ENCODE assay signal across 2 cellular contexts in the genomic region with DNA sequence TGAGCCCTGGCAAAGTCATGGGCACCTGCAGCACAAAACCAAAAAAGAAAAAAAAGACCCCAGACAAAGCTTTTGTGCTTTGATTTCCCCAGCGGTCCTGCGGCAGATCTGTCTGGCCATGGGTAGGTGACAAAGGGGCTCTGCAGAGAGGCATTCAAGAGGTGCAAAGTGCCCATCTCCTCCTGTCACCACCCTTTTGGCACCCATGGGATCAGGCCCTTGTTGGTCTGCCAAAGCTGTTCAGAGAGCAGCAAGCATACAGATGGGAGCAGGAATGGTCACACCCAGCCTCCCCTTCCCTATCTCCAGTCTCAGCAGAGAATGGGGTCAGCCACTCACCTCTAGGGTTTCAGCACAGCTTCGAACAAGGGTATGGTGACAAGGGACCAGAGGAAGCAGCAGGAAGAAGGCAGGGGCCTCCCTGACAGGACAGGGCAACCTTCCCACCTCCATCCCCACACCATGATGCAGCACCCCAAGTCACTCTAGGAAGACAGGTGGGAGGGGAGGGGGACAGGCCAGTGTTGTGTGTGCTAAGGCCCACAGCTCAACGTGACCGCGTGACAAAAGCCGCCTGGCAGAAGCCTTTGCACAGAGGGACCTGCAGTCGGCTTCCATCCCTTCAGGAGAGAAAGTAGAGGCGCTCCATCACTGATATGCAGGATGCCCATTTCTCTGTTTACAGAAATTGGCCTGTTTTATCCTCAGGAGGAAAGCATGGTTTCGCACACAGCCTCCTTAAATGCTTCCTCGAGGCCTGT.
TF ChIP-seq lines count a peak whose summit lies in the region.

No MANE protein-coding gene starts in this region.

TF ChIP-seq in liver, 16 proteins besides CTCF, POLR2A, EP300 and RAD21:
- TF ChIP-seq, protein P1, sequence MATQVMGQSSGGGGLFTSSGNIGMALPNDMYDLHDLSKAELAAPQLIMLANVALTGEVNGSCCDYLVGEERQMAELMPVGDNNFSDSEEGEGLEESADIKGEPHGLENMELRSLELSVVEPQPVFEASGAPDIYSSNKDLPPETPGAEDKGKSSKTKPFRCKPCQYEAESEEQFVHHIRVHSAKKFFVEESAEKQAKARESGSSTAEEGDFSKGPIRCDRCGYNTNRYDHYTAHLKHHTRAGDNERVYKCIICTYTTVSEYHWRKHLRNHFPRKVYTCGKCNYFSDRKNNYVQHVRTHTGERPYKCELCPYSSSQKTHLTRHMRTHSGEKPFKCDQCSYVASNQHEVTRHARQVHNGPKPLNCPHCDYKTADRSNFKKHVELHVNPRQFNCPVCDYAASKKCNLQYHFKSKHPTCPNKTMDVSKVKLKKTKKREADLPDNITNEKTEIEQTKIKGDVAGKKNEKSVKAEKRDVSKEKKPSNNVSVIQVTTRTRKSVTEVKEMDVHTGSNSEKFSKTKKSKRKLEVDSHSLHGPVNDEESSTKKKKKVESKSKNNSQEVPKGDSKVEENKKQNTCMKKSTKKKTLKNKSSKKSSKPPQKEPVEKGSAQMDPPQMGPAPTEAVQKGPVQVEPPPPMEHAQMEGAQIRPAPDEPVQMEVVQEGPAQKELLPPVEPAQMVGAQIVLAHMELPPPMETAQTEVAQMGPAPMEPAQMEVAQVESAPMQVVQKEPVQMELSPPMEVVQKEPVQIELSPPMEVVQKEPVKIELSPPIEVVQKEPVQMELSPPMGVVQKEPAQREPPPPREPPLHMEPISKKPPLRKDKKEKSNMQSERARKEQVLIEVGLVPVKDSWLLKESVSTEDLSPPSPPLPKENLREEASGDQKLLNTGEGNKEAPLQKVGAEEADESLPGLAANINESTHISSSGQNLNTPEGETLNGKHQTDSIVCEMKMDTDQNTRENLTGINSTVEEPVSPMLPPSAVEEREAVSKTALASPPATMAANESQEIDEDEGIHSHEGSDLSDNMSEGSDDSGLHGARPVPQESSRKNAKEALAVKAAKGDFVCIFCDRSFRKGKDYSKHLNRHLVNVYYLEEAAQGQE (IDR thresholded peaks at IDR 0.05), result no peak
- TF ChIP-seq EGR1 (IDR thresholded peaks at IDR 0.05; ENCODE audit: low read depth in 2 of 2) (no peak), TAF1 (conservative IDR thresholded peaks at IDR 0.05) (no peak), FOXA2 (IDR thresholded peaks at IDR 0.05) (no peak), SP1 (IDR thresholded peaks at IDR 0.05) (no peak), HNF4A (conservative IDR thresholded peaks at IDR 0.05) (no peak), RXRA (IDR thresholded peaks at IDR 0.05) (no peak), FOXA1 (IDR thresholded peaks at IDR 0.05) (no peak), NR2F2 (IDR thresholded peaks at IDR 0.05) (no peak), YY1 (IDR thresholded peaks at IDR 0.05) (no peak), JUND (IDR thresholded peaks at IDR 0.05) (no peak), HNF4G (IDR thresholded peaks at IDR 0.05) (no peak), GABPA (IDR thresholded peaks at IDR 0.05 in 1 of 2, conservative IDR thresholded peaks at IDR 0.05 in 1 of 2) (no peak)
- TF ChIP-seq, protein P2, sequence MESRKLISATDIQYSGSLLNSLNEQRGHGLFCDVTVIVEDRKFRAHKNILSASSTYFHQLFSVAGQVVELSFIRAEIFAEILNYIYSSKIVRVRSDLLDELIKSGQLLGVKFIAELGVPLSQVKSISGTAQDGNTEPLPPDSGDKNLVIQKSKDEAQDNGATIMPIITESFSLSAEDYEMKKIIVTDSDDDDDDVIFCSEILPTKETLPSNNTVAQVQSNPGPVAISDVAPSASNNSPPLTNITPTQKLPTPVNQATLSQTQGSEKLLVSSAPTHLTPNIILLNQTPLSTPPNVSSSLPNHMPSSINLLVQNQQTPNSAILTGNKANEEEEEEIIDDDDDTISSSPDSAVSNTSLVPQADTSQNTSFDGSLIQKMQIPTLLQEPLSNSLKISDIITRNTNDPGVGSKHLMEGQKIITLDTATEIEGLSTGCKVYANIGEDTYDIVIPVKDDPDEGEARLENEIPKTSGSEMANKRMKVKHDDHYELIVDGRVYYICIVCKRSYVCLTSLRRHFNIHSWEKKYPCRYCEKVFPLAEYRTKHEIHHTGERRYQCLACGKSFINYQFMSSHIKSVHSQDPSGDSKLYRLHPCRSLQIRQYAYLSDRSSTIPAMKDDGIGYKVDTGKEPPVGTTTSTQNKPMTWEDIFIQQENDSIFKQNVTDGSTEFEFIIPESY (IDR thresholded peaks at IDR 0.05), result no peak
- TF ChIP-seq, protein P3, sequence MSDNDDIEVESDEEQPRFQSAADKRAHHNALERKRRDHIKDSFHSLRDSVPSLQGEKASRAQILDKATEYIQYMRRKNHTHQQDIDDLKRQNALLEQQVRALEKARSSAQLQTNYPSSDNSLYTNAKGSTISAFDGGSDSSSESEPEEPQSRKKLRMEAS (IDR thresholded peaks at IDR 0.05), result no peak
- TF ChIP-seq, protein P4, sequence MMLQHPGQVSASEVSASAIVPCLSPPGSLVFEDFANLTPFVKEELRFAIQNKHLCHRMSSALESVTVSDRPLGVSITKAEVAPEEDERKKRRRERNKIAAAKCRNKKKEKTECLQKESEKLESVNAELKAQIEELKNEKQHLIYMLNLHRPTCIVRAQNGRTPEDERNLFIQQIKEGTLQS (IDR thresholded peaks at IDR 0.05), result no peak
TF ChIP-seq in liver: peak in this region for 0.

TF ChIP-seq in HepG2, 621 proteins besides CTCF, POLR2A, EP300 and RAD21:
- TF ChIP-seq TBL1XR1 (IDR thresholded peaks at IDR 0.05; ENCODE audit: borderline replicate concordance, low read length, partially characterized antibody) (no peak), DR1 (CRISPR knock-in tag; IDR thresholded peaks at IDR 0.05) (no peak), MXI1 (IDR thresholded peaks at IDR 0.05; ENCODE audit: borderline replicate concordance, low read depth, low read length) (no peak), ZSCAN20 (CRISPR knock-in tag; IDR thresholded peaks at IDR 0.05; ENCODE audit: borderline replicate concordance) (no peak), KDM3A (CRISPR knock-in tag; IDR thresholded peaks at IDR 0.05; ENCODE audit: low read depth) (no peak), HES4 (CRISPR knock-in tag; IDR thresholded peaks at IDR 0.05; ENCODE audit: borderline replicate concordance) (no peak), RBAK (CRISPR knock-in tag; IDR thresholded peaks at IDR 0.05) (no peak), ZNF773 (CRISPR knock-in tag; IDR thresholded peaks at IDR 0.05; ENCODE audit: borderline replicate concordance) (no peak), FIP1L1 (IDR thresholded peaks at IDR 0.05; ENCODE audit: borderline replicate concordance, insufficient read depth, low read depth, low read length) (no peak), TCF7 (IDR thresholded peaks at IDR 0.05; ENCODE audit: low read depth) (no peak), ZNF572 (CRISPR knock-in tag; IDR thresholded peaks at IDR 0.05) (no peak), SIN3B (IDR thresholded peaks at IDR 0.05; ENCODE audit: low read length) (no peak), RFXAP (CRISPR knock-in tag; IDR thresholded peaks at IDR 0.05; ENCODE audit: borderline replicate concordance) (no peak), XBP1 (CRISPR knock-in tag; IDR thresholded peaks at IDR 0.05) (no peak), ZNF563 (CRISPR knock-in tag; IDR thresholded peaks at IDR 0.05) (no peak)
- TF ChIP-seq, protein P5, sequence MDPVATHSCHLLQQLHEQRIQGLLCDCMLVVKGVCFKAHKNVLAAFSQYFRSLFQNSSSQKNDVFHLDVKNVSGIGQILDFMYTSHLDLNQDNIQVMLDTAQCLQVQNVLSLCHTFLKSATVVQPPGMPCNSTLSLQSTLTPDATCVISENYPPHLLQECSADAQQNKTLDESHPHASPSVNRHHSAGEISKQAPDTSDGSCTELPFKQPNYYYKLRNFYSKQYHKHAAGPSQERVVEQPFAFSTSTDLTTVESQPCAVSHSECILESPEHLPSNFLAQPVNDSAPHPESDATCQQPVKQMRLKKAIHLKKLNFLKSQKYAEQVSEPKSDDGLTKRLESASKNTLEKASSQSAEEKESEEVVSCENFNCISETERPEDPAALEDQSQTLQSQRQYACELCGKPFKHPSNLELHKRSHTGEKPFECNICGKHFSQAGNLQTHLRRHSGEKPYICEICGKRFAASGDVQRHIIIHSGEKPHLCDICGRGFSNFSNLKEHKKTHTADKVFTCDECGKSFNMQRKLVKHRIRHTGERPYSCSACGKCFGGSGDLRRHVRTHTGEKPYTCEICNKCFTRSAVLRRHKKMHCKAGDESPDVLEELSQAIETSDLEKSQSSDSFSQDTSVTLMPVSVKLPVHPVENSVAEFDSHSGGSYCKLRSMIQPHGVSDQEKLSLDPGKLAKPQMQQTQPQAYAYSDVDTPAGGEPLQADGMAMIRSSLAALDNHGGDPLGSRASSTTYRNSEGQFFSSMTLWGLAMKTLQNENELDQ (CRISPR knock-in tag; IDR thresholded peaks at IDR 0.05; ENCODE audit: borderline replicate concordance), result no peak
- TF ChIP-seq, protein P6, sequence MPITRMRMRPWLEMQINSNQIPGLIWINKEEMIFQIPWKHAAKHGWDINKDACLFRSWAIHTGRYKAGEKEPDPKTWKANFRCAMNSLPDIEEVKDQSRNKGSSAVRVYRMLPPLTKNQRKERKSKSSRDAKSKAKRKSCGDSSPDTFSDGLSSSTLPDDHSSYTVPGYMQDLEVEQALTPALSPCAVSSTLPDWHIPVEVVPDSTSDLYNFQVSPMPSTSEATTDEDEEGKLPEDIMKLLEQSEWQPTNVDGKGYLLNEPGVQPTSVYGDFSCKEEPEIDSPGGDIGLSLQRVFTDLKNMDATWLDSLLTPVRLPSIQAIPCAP (CRISPR knock-in tag; IDR thresholded peaks at IDR 0.05; ENCODE audit: low read depth), result no peak
- TF ChIP-seq, protein P7, sequence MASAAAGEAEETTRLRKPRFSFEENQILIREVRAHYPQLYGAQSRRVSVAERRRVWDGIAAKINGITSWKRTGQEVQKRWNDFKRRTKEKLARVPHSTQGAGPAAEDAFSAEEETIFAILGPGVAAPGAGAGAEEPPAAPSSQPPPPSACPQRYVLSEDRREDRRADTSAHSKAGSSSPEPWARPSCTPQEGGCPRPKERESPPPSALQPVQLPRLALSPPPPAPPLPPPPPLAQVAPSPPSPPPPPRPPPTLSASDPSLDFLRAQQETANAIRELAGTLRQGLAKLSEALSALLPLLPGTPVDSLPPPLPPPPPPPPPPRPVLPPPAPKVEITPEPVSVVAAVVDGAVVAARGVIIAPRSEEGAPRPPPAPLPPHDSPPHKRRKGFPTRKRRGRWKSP (CRISPR knock-in tag; IDR thresholded peaks at IDR 0.05), result no peak
- TF ChIP-seq, protein P8, sequence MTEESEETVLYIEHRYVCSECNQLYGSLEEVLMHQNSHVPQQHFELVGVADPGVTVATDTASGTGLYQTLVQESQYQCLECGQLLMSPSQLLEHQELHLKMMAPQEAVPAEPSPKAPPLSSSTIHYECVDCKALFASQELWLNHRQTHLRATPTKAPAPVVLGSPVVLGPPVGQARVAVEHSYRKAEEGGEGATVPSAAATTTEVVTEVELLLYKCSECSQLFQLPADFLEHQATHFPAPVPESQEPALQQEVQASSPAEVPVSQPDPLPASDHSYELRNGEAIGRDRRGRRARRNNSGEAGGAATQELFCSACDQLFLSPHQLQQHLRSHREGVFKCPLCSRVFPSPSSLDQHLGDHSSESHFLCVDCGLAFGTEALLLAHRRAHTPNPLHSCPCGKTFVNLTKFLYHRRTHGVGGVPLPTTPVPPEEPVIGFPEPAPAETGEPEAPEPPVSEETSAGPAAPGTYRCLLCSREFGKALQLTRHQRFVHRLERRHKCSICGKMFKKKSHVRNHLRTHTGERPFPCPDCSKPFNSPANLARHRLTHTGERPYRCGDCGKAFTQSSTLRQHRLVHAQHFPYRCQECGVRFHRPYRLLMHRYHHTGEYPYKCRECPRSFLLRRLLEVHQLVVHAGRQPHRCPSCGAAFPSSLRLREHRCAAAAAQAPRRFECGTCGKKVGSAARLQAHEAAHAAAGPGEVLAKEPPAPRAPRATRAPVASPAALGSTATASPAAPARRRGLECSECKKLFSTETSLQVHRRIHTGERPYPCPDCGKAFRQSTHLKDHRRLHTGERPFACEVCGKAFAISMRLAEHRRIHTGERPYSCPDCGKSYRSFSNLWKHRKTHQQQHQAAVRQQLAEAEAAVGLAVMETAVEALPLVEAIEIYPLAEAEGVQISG (CRISPR knock-in tag; IDR thresholded peaks at IDR 0.05), result no peak
- TF ChIP-seq, protein P9, sequence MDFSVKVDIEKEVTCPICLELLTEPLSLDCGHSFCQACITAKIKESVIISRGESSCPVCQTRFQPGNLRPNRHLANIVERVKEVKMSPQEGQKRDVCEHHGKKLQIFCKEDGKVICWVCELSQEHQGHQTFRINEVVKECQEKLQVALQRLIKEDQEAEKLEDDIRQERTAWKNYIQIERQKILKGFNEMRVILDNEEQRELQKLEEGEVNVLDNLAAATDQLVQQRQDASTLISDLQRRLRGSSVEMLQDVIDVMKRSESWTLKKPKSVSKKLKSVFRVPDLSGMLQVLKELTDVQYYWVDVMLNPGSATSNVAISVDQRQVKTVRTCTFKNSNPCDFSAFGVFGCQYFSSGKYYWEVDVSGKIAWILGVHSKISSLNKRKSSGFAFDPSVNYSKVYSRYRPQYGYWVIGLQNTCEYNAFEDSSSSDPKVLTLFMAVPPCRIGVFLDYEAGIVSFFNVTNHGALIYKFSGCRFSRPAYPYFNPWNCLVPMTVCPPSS (IDR thresholded peaks at IDR 0.05), result no peak
TF ChIP-seq in HepG2: peak in this region for 0.
